ENCODE assay signal across 10 cellular contexts in the genomic region with DNA sequence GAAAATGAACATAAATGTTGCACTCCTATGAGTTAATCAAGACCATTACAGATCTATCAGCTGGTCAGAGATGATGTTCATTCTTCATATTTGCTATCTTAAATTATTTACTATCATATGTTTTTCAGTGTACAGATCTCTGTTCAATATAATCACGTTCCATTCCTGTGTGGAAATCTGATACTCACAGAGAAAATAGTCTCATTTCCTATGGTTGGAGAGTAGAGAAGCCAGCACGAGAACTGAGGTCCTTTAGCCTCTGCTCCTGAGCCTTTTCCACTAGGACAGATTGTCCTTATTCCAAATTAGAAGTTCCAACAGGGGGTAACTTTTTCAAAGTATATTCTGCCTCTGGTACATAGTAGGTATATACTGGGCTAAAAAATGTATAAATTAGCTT. TPM values are rescaled to one million over a fixed set of nuclear protein-coding genes. Genes with fewer than 3 reads are reported as not detected.
A peak's percentile ranks its signal among the peaks of the same experiment; 100 is the strongest.
DNase-seq lines count a peak whose midpoint lies in the region; ATAC-seq and TF ChIP-seq lines count a peak whose summit lies in the region.
"Had no signal": no experiment of that assay in that cellular context is flagged by ENCODE, and none has a peak within 500 bp of the region (broad histone marks: within the 10 kb centered on the region; RNA-seq: fewer than 3 reads in every experiment).

No MANE protein-coding gene starts in this region.

- no peaks in the 10 kb centered on the region for H3K79me2 ChIP-seq in trophoblast cell (ENCODE audit: control insufficient read depth, insufficient read depth, low read length, poor library complexity)

- no peak overlapping the region for H3K23ac ChIP-seq in trophoblast cell (ENCODE audit: low read length)

- no peak overlapping the region for H2AK5ac ChIP-seq in trophoblast cell (ENCODE audit: low read length)

- H3K4me1 Mint-ChIP-seq in CD4-positive, alpha-beta T cell (ENCODE audit: low read depth): peaks cover 57% of the 10 kb centered on the region

- H3K18ac ChIP-seq in trophoblast cell (ENCODE audit: low read length): no peak overlapping the region

- H3K27ac ChIP-seq in CD4-positive, alpha-beta T cell (ENCODE audit: low read depth, low read length): peak overlapping the region; percentile 38
- peak overlapping the region; percentile 36 for H3K27ac ChIP-seq in KOPT-K1 (ENCODE audit: low read depth, low read length, poor library complexity, severe bottlenecking)
- peak overlapping the region; percentile 79 for H3K27ac ChIP-seq in brain microvascular endothelial cell
- peak overlapping the region; percentile 78 for H3K27ac ChIP-seq in neutrophil
- no peak overlapping the region for H3K27ac ChIP-seq in trophoblast cell (ENCODE audit: low read depth, low read length)
- H3K27ac ChIP-seq: C4-2B had no signal

- no peak overlapping the region for H4K8ac ChIP-seq in trophoblast cell (ENCODE audit: low read depth, low read length)

- no peak overlapping the region for H4K12ac ChIP-seq in trophoblast cell (ENCODE audit: low read depth, low read length)

- H3K36me3 Mint-ChIP-seq in CD4-positive, alpha-beta T cell (ENCODE audit: low read depth): peaks cover 59% of the 10 kb centered on the region

- no peak overlapping the region for H2BK5ac ChIP-seq in trophoblast cell (ENCODE audit: low read depth, low read length, poor library complexity)

- H3K27ac Mint-ChIP-seq in CD4-positive, alpha-beta T cell: peak overlapping the region; percentile 87
- H3K27ac Mint-ChIP-seq: progenitor cell of endocrine pancreas had no signal

- no peak overlapping the region for H3K4me2 ChIP-seq in trophoblast cell (ENCODE audit: low read length)

- no peak overlapping the region for H2BK12ac ChIP-seq in trophoblast cell (ENCODE audit: low read length)

- intact Hi-C loops in CD4-positive, alpha-beta T cell (cut with DNase I, micrococcal nuclease): loop anchor here (1.0 to 10.0 kb wide), 8 partner anchors 29 to 293 kb away; partner anchors contain the start of genes DNAJC25 (in 1 of the 2) and UGCG (in 1 of the 2)

- H4K91ac ChIP-seq in trophoblast cell (ENCODE audit: low read depth, low read length): no peak overlapping the region

- POLR2A ChIA-PET in CD4-positive, alpha-beta T cell (lab: Charles Lee): interaction anchor here (0.9 to 3.4 kb wide), 11 partner anchors 10 to 454 kb away, joined by 3 to 37 read pairs (median 6); partner anchors contain the start of genes DNAJC25, HSDL2 and UGCG

- in situ Hi-C loops in brain microvascular endothelial cell (cut with HindIII; ENCODE audit: low pct_ligation_motif_present, low sequenced_read_pairs): no loop called here

- no peak overlapping the region for H3K4me3 Mint-ChIP-seq in CD4-positive, alpha-beta T cell

- ATAC-seq in CD4-positive, alpha-beta T cell (ENCODE audit: poor library complexity): no peak
- no peak for ATAC-seq in GM18519 (IDR thresholded peaks at IDR 0.05; ENCODE audit: low FRiP score, unreplicated experiment)

- WGBS in trophoblast cell (ENCODE audit: extremely low coverage, insufficient coverage, insufficient read length): no CpG with 5 or more reads among the region's 2 CpGs

- no peak overlapping the region for H3K4ac ChIP-seq in trophoblast cell (ENCODE audit: low read depth, low read length)

- no peak overlapping the region for H3K9ac ChIP-seq in trophoblast cell (ENCODE audit: low read length)

- CTCF ChIA-PET in CD4-positive, alpha-beta T cell (lab: Charles Lee): interaction anchor here (1.4 to 1.8 kb wide), 2 partner anchors 35 to 149 kb away, joined by 5 to 6 read pairs; no protein-coding TSS in a partner anchor

- H3K9me3 ChIP-seq in CD4-positive, alpha-beta T cell (ENCODE audit: control insufficient read depth, low read length): no peaks in the 10 kb centered on the region
- H3K9me3 ChIP-seq in KOPT-K1 (ENCODE audit: insufficient read depth, low read length, poor library complexity, severe bottlenecking) (no peaks in the 10 kb centered on the region), neutrophil (no peaks in the 10 kb centered on the region), trophoblast cell (ENCODE audit: insufficient read depth, low read depth, low read length) (no peaks in the 10 kb centered on the region)

- H3K4me1 ChIP-seq in neutrophil (ENCODE audit: control insufficient read depth in 1 of 2, insufficient read depth in 1 of 2, low read depth in 1 of 2, low read length in 1 of 2) (peaks cover 12 to 33% of the 10 kb centered on the region in 2 experiments), trophoblast cell (ENCODE audit: control insufficient read depth in 1 of 2, insufficient read depth in 2 of 2, low read length in 2 of 2) (no peaks in the 10 kb centered on the region)

- H3K27me3 Mint-ChIP-seq in CD4-positive, alpha-beta T cell: no peaks in the 10 kb centered on the region
- H3K27me3 Mint-ChIP-seq: progenitor cell of endocrine pancreas had no signal

- H3K4me3 ChIP-seq in brain microvascular endothelial cell (ENCODE audit: low read depth, low read length) (no peak overlapping the region), neutrophil (ENCODE audit: low read depth in 1 of 2, low read length in 1 of 2) (no peak overlapping the region), trophoblast cell (ENCODE audit: low read depth, low read length) (no peak overlapping the region)

- no peak overlapping the region for H2BK120ac ChIP-seq in trophoblast cell (ENCODE audit: insufficient read depth, low read length, poor library complexity)

- no peak for TF ChIP-seq CTCF in CD4-positive, alpha-beta T cell (IDR thresholded peaks at IDR 0.05)
- TF ChIP-seq CTCF in brain microvascular endothelial cell (IDR thresholded peaks at IDR 0.05; ENCODE audit: low read depth, low read length, missing control alignments): no peak
- TF ChIP-seq CTCF in neutrophil (IDR thresholded peaks at IDR 0.05): no peak

- H3K9me3 Mint-ChIP-seq in CD4-positive, alpha-beta T cell: no peaks in the 10 kb centered on the region

- no peak for DNase-seq in CD4-positive, alpha-beta T cell
- no peak for DNase-seq in brain microvascular endothelial cell
- no peak for DNase-seq in NCI-H2171 (lab: John Stamatoyannopoulos, UW)
- DNase-seq in HPDE6-E6E7 (ENCODE audit: extremely low spot score): no peak
- no peak for DNase-seq in trophoblast cell

- no peaks in the 10 kb centered on the region for H3K27me3 ChIP-seq in CD4-positive, alpha-beta T cell (ENCODE audit: control insufficient read depth, insufficient read depth, low read length)
- H3K27me3 ChIP-seq in brain microvascular endothelial cell (replicated peaks) (no peaks in the 10 kb centered on the region), neutrophil (no peaks in the 10 kb centered on the region), trophoblast cell (ENCODE audit: insufficient read depth, low read length) (no peaks in the 10 kb centered on the region)

- H2AFZ ChIP-seq in trophoblast cell (ENCODE audit: insufficient read depth, low read length, poor library complexity): no peak overlapping the region

- H3K36me3 ChIP-seq in KOPT-K1 (ENCODE audit: insufficient read depth, low read length) (peaks cover 23% of the 10 kb centered on the region), brain microvascular endothelial cell (replicated peaks) (peaks cover 64% of the 10 kb centered on the region), neutrophil (peaks cover 32% of the 10 kb centered on the region), trophoblast cell (ENCODE audit: control insufficient read depth in 1 of 2, insufficient read depth in 2 of 2, low read length in 2 of 2) (peaks cover 0 to 2% of the 10 kb centered on the region in 2 experiments)

- no peaks in the 10 kb centered on the region for H3K79me1 ChIP-seq in trophoblast cell (ENCODE audit: low read length)

- H3K14ac ChIP-seq in trophoblast cell (ENCODE audit: low read length): no peak overlapping the region

RNA-seq across cellular contexts. Expression of gene UGCG, which starts 29.2 kb away (rescaled TPM):
- 10 to 100 TPM; 42.1 to 44.0 TPM for total RNA-seq in CD4-positive, alpha-beta T cell
- 14.9 and 15.5 TPM in 2 replicates for polyA plus RNA-seq in trophoblast cell (2013)
